ENCODE assay signal across 25 cellular contexts in genomic region chr17:78918979-78919378, GRCh38. TPM values are rescaled to one million over a fixed set of nuclear protein-coding genes. Genes with fewer than 3 reads are reported as not detected.
DNase-seq lines count a peak whose midpoint lies in the region; ATAC-seq and TF ChIP-seq lines count a peak whose summit lies in the region.
"Had no signal": no experiment of that assay in that cellular context is flagged by ENCODE, and none has a peak within 500 bp of the region (broad histone marks: within the 10 kb centered on the region; RNA-seq: fewer than 3 reads in every experiment).

No MANE protein-coding gene starts in this region.

- TF ChIP-seq POLR2A in esophagus muscularis mucosa (IDR thresholded peaks at IDR 0.05; ENCODE audit: low read depth) (no peak), vagina (IDR thresholded peaks at IDR 0.05) (no peak)

- peak; percentile 53 for DNase-seq in Right ventricle myocardium superior
- no peak for DNase-seq in heart right ventricle
- DNase-seq in esophagus muscularis mucosa (ENCODE audit: extremely low spot score), result no peak
- no peak for DNase-seq in vagina (ENCODE audit: extremely low spot score in 2 of 2)
- no peak for DNase-seq in NCI-H2029 treated with DMSO at 0.1 percent for 48 hours (lab: John Stamatoyannopoulos, UW)
- no peak for DNase-seq in activated T-cell treated with anti-CD3 and anti-CD28 coated beads, Interleukin-2, amount 50 U/mL, for 24 hours
- DNase-seq: activated CD4-positive, alpha-beta T cell treated with anti-CD3 and anti-CD28 coated beads for 1 hour; activated CD8-positive, alpha-beta memory T cell treated with anti-CD3 and anti-CD28 coated beads for 24 hours; activated naive CD4-positive, alpha-beta T cell; activated T-cell treated with anti-CD3 and anti-CD28 coated beads, Interleukin-2, amount 50 U/mL, for 4 hours; cortex of kidney; endodermal cell; GDM1; MV-4-11; NCI-H146; NCI-H526 treated with DMSO at 0.1 percent for 48 hours had no signal

- 71 to 72% methylated on average over 14 of the region's 14 CpGs for WGBS in heart right ventricle, 2 donors
- WGBS in esophagus muscularis mucosa, result 48% methylated on average over 6 of the region's 14 CpGs

- no peak for TF ChIP-seq CTCF in heart right ventricle (IDR thresholded peaks at IDR 0.05)
- TF ChIP-seq CTCF in esophagus muscularis mucosa (IDR thresholded peaks at IDR 0.05), result no peak
- no peak for TF ChIP-seq CTCF in vagina (IDR thresholded peaks at IDR 0.05)

- no peak overlapping the region for H3K4me3 ChIP-seq in heart right ventricle
- H3K4me3 ChIP-seq in esophagus muscularis mucosa, result peak overlapping the region in 1 of 4 donors; percentile 6
- no peak overlapping the region for H3K4me3 ChIP-seq in rectal smooth muscle tissue (ENCODE audit: low read length)
- no peak overlapping the region for H3K4me3 ChIP-seq in vagina
- H3K4me3 ChIP-seq: lung, prostate gland, smooth muscle cell had no signal

- intact Hi-C loops in Right ventricle myocardium superior (cut with DNase I), result no loop called here
- intact Hi-C loops in heart right ventricle (cut with DNase I), result no loop called here
- intact Hi-C loops in esophagus muscularis mucosa (cut with DNase I), result loop anchor here (5.0 kb wide), 1 partner anchor 52 kb away; no protein-coding TSS in a partner anchor
- intact Hi-C loops in vagina (cut with DNase I), result no loop called here

- H3K27me3 ChIP-seq in heart right ventricle (no peaks in the 10 kb centered on the region), esophagus muscularis mucosa (no peaks in the 10 kb centered on the region), rectal smooth muscle tissue (ENCODE audit: control insufficient read depth, insufficient read depth, low read length) (no peaks in the 10 kb centered on the region), vagina (no peaks in the 10 kb centered on the region)

- H3K4me1 Mint-ChIP-seq in activated T-cell treated with anti-CD3 and anti-CD28 coated beads, Interleukin-2, amount 50 U/mL, for 24 hours (ENCODE audit: low read depth), result peaks cover 22% of the 10 kb centered on the region

- no peak overlapping the region for H3K27ac Mint-ChIP-seq in activated T-cell treated with anti-CD3 and anti-CD28 coated beads, Interleukin-2, amount 50 U/mL, for 24 hours
- H3K27ac Mint-ChIP-seq: endodermal cell; T-helper 1 cell treated with Interleukin-12 subunit alpha and Interleukin-12 subunit beta and Interleukin-4 antibody, amounts not matched to agents 30 μg/mL and 1 μg/mL, for 36 hours had no signal

- no peak overlapping the region for H3K4me3 Mint-ChIP-seq in activated T-cell treated with anti-CD3 and anti-CD28 coated beads, Interleukin-2, amount 50 U/mL, for 24 hours
- H3K4me3 Mint-ChIP-seq: activated T-cell treated with anti-CD3 and anti-CD28 coated beads, Interleukin-2, amount 50 U/mL, for 4 hours; endodermal cell; neural crest cell; T-helper 1 cell treated with Interleukin-12 subunit alpha and Interleukin-12 subunit beta and Interleukin-4 antibody, amounts not matched to agents 30 μg/mL and 1 μg/mL, for 36 hours had no signal

- H3K27ac ChIP-seq in heart right ventricle (peak overlapping the region in 2 of 10 donors; percentile 21 to 82), esophagus muscularis mucosa (replicated peaks in 1 of 4) (peak overlapping the region; percentile 42 to 93 (median 64)), rectal smooth muscle tissue (ENCODE audit: low read depth, low read length) (peak overlapping the region; percentile 26), vagina (peak overlapping the region; percentile 99)
- H3K27ac ChIP-seq: KMS-11, prostate gland had no signal

- peaks cover 14% of the 10 kb centered on the region for H3K27me3 Mint-ChIP-seq in activated T-cell treated with anti-CD3 and anti-CD28 coated beads, Interleukin-2, amount 50 U/mL, for 24 hours

- no peak overlapping the region for H3K9ac ChIP-seq in rectal smooth muscle tissue (ENCODE audit: low read length)
- H3K9ac ChIP-seq: KMS-11 had no signal

- H3K36me3 ChIP-seq in heart right ventricle (peaks cover 0 to 4% (median 0%) of the 10 kb centered on the region in 9 donors), esophagus muscularis mucosa (peaks cover 0 to 3% (median 0%) of the 10 kb centered on the region in 4 donors), rectal smooth muscle tissue (ENCODE audit: control insufficient read depth, insufficient read depth, low read length) (no peaks in the 10 kb centered on the region), vagina (no peaks in the 10 kb centered on the region)
- H3K36me3 ChIP-seq: prostate gland had no signal

- ATAC-seq in Right ventricle myocardium superior (ENCODE audit: poor library complexity) (no peak), heart right ventricle (no peak), HG02798 (IDR thresholded peaks at IDR 0.05; ENCODE audit: poor library complexity, unreplicated experiment) (no peak)
- ATAC-seq: activated T-cell treated with anti-CD3 and anti-CD28 coated beads, Interleukin-2, amount 50 U/mL, for 4 hours had no signal

- H3K9me3 ChIP-seq in heart right ventricle (no peaks in the 10 kb centered on the region), esophagus muscularis mucosa (no peaks in the 10 kb centered on the region), vagina (no peaks in the 10 kb centered on the region)
- H3K9me3 ChIP-seq: prostate gland had no signal

- TF ChIP-seq EP300 in esophagus muscularis mucosa (IDR thresholded peaks at IDR 0.05), result no peak

- no peaks in the 10 kb centered on the region for H3K9me3 Mint-ChIP-seq in activated T-cell treated with anti-CD3 and anti-CD28 coated beads, Interleukin-2, amount 50 U/mL, for 24 hours
- H3K9me3 Mint-ChIP-seq: activated T-cell treated with anti-CD3 and anti-CD28 coated beads, Interleukin-2, amount 50 U/mL, for 4 hours; endodermal cell; neural crest cell; T-helper 1 cell treated with Interleukin-12 subunit alpha and Interleukin-12 subunit beta and Interleukin-4 antibody, amounts not matched to agents 30 μg/mL and 1 μg/mL, for 36 hours had no signal

- H3K4me1 ChIP-seq in heart right ventricle (peaks cover 22 to 100% (median 75%) of the 10 kb centered on the region in 9 donors), esophagus muscularis mucosa (peaks cover 82 to 100% (median 99%) of the 10 kb centered on the region in 4 donors), rectal smooth muscle tissue (ENCODE audit: control insufficient read depth, insufficient read depth, low read length) (peaks cover 53% of the 10 kb centered on the region), vagina (peaks cover 95% of the 10 kb centered on the region)

- H3K36me3 Mint-ChIP-seq in activated T-cell treated with anti-CD3 and anti-CD28 coated beads, Interleukin-2, amount 50 U/mL, for 24 hours (ENCODE audit: low read depth), result no peaks in the 10 kb centered on the region

RNA-seq across cellular contexts. Expression of gene TIMP2, which starts 6.2 kb away (rescaled TPM):
- 114 TPM for total RNA-seq in Right ventricle myocardium superior
- total RNA-seq in heart right ventricle, result 100 to 1,000 TPM in 4 of 10 donors, 10 to 100 TPM in 6; 77.5 to 118 (median 99.3) TPM
- 10 to 100 TPM; 32.4 to 44.1 TPM for polyA plus RNA-seq in heart right ventricle
- 100 to 1,000 TPM; 177 to 315 (median 229) TPM for total RNA-seq in esophagus muscularis mucosa
- total RNA-seq in vagina, result 181 TPM

RNA-seq across cellular contexts. Expression of gene CEP295NL, which starts 16.0 kb away (rescaled TPM):
- total RNA-seq in Right ventricle myocardium superior (0.70 TPM), heart right ventricle (1 to 10 TPM in 2 of 10 donors, under 1 TPM in 8; 0.22 to 1.3 (median 0.82) TPM), esophagus muscularis mucosa (1 to 10 TPM in 3 of 4 donors, under 1 TPM in 1; 0.78 to 6.6 (median 2.3) TPM), vagina (7.9 TPM)
- 1 to 10 TPM in 1 of 2 donors, under 1 TPM in 1; 0.04 to 2.6 TPM for polyA plus RNA-seq in heart right ventricle
- total RNA-seq: activated T-cell treated with anti-CD3 and anti-CD28 coated beads, Interleukin-2, amount 50 U/mL, for 4 hours had no signal
- polyA plus RNA-seq: keratinocyte, smooth muscle cell had no signal
